14 cellular contexts compared by ENCODE assay signal in genomic region chr19:2282862-2283237, GRCh38. TPM values are rescaled to one million over a fixed set of nuclear protein-coding genes. Genes with fewer than 3 reads are reported as not detected.
DNase-seq lines count a peak whose midpoint lies in the region; ATAC-seq and TF ChIP-seq lines count a peak whose summit lies in the region.
"Had no signal": no experiment of that assay in that cellular context is flagged by ENCODE, and none has a peak within 500 bp of the region (broad histone marks: within the 10 kb centered on the region; RNA-seq: fewer than 3 reads in every experiment).

No MANE protein-coding gene starts in this region.

- no peaks in the 10 kb centered on the region for H3K9me3 Mint-ChIP-seq in central memory CD8-positive, alpha-beta T cell
- H3K9me3 Mint-ChIP-seq in naive B cell (no peaks in the 10 kb centered on the region), type B pancreatic cell (no peaks in the 10 kb centered on the region)

- H3K36me3 Mint-ChIP-seq in central memory CD8-positive, alpha-beta T cell (ENCODE audit: insufficient read depth), result peaks cover 43% of the 10 kb centered on the region
- no peaks in the 10 kb centered on the region for H3K36me3 Mint-ChIP-seq in naive B cell
- no peaks in the 10 kb centered on the region for H3K36me3 Mint-ChIP-seq in type B pancreatic cell

- no peak for DNase-seq in left ventricle myocardium inferior
- no peak for DNase-seq in left cardiac atrium
- DNase-seq in central memory CD8-positive, alpha-beta T cell (ENCODE audit: low spot score in 2 of 2), result no peak
- DNase-seq in naive B cell, result no peak
- DNase-seq in type B pancreatic cell (ENCODE audit: extremely low spot score, unreplicated experiment), result no peak
- no peak for DNase-seq in NCI-H187 treated with DMSO at 0.1 percent for 48 hours (lab: John Stamatoyannopoulos, UW)
- DNase-seq in NCI-H2029 (lab: John Stamatoyannopoulos, UW), result no peak
- DNase-seq: DMS79 treated with DMSO at 0.1 percent for 48 hours; NCI-H2029 treated with DMSO at 0.1 percent for 48 hours; NCI-H774; stimulated activated CD4-positive, alpha-beta T cell treated with anti-CD3 and anti-CD28 coated beads, Interleukin-2, amount 100 ng/mL, for 24 hours; T-helper 9 cell had no signal

- peaks cover 8% of the 10 kb centered on the region for H3K4me1 Mint-ChIP-seq in central memory CD8-positive, alpha-beta T cell
- H3K4me1 Mint-ChIP-seq in naive B cell (peaks cover 20 to 38% (median 35%) of the 10 kb centered on the region in 3 donors), type B pancreatic cell (ENCODE audit: unreplicated experiment) (peaks cover 5% of the 10 kb centered on the region)

- H3K27ac ChIP-seq in left ventricle myocardium inferior (replicated peaks), result no peak overlapping the region

- H3K27me3 Mint-ChIP-seq in central memory CD8-positive, alpha-beta T cell, result no peaks in the 10 kb centered on the region
- H3K27me3 Mint-ChIP-seq in naive B cell, result no peaks in the 10 kb centered on the region
- peaks cover 44% of the 10 kb centered on the region for H3K27me3 Mint-ChIP-seq in type B pancreatic cell

- H3K4me3 ChIP-seq in left ventricle myocardium inferior, result peak overlapping the region; percentile 64

- ATAC-seq in left cardiac atrium (no peak), naive B cell (ENCODE audit: low read depth in 2 of 2) (no peak), HG03571 (IDR thresholded peaks at IDR 0.05; ENCODE audit: unreplicated experiment) (no peak)
- ATAC-seq in central memory CD8-positive, alpha-beta T cell (replicated peaks; ENCODE audit: extremely low read depth, poor library complexity, severe bottlenecking), result no peak

- H3K4me1 ChIP-seq in left ventricle myocardium inferior, result peaks cover 14% of the 10 kb centered on the region

- TF ChIP-seq CTCF in left ventricle myocardium inferior (IDR thresholded peaks at IDR 0.05; ENCODE audit: borderline replicate concordance), result no peak
- no peak for TF ChIP-seq CTCF in type B pancreatic cell (conservative IDR thresholded peaks at IDR 0.05)

- no peaks in the 10 kb centered on the region for H3K36me3 ChIP-seq in left ventricle myocardium inferior
- H3K36me3 ChIP-seq: prostate gland had no signal

- no peaks in the 10 kb centered on the region for H3K9me3 ChIP-seq in left ventricle myocardium inferior (replicated peaks)
- H3K9me3 ChIP-seq: prostate gland had no signal

- peak overlapping the region; percentile 85 for H3K27ac Mint-ChIP-seq in central memory CD8-positive, alpha-beta T cell (ENCODE audit: low read depth)
- peak overlapping the region in 4 of 6 donors; percentile 61 to 89 (median 78) for H3K27ac Mint-ChIP-seq in naive B cell
- H3K27ac Mint-ChIP-seq in type B pancreatic cell, result peak overlapping the region; percentile 28

- H3K27me3 ChIP-seq in left ventricle myocardium inferior (ENCODE audit: low read depth), result peaks cover 44% of the 10 kb centered on the region

- H3K4me3 Mint-ChIP-seq in central memory CD8-positive, alpha-beta T cell, result peak overlapping the region; percentile 77
- H3K4me3 Mint-ChIP-seq in naive B cell, result peak overlapping the region; percentile 66 to 87 (median 81)
- H3K4me3 Mint-ChIP-seq in type B pancreatic cell, result peak overlapping the region; percentile 44

- intact Hi-C loops in left ventricle myocardium inferior (cut with micrococcal nuclease) (no loop called here), left cardiac atrium (cut with DNase I) (no loop called here)

RNA-seq across cellular contexts. Expression of gene PEAK3, which starts 0.9 kb away (rescaled TPM):
- total RNA-seq in left ventricle myocardium inferior, result 0.77 TPM
- 1 to 10 TPM; 1.0 to 2.3 TPM for total RNA-seq in left cardiac atrium
- 1 to 10 TPM in 1 of 6 donors, under 1 TPM in 4, not detected in 1; 0.30 to 1.0 (median 0.49) TPM for polyA plus RNA-seq in naive B cell (ENCODE audit: low read depth in 6 of 6)
- 0.10 TPM in 1 of 2 replicates, not detected in the other for total RNA-seq in type B pancreatic cell (ENCODE audit: low replicate concordance)

RNA-seq across cellular contexts. Expression of gene LINGO3, which starts 25.1 kb away (rescaled TPM):
- total RNA-seq in left ventricle myocardium inferior, result not detected
- not detected for total RNA-seq in left cardiac atrium
- 10 to 100 TPM in 5 of 6 donors, 1 to 10 TPM in 1; 6.4 to 45.0 (median 15.4) TPM for polyA plus RNA-seq in naive B cell (ENCODE audit: low read depth in 6 of 6)
- total RNA-seq in type B pancreatic cell (ENCODE audit: low replicate concordance), result not detected in 2 replicates

RNA-seq across cellular contexts. Expression of gene JSRP1, which starts 26.6 kb away (rescaled TPM):
- total RNA-seq in left ventricle myocardium inferior (0.36 TPM), left cardiac atrium (under 1 TPM in 1 of 2 donors, not detected in 1; 0.27 TPM), type B pancreatic cell (ENCODE audit: low replicate concordance) (0.72 TPM in 1 of 2 replicates, not detected in the other)
- under 1 TPM in 3 of 6 donors, not detected in 3; 0.41 to 0.87 (median 0.53) TPM for polyA plus RNA-seq in naive B cell (ENCODE audit: low read depth in 6 of 6)

RNA-seq across cellular contexts. Expression of gene AMH, which starts 33.7 kb away (rescaled TPM):
- total RNA-seq in left ventricle myocardium inferior (1.1 TPM), left cardiac atrium (1 to 10 TPM in 1 of 2 donors, under 1 TPM in 1; 0.80 to 1.6 TPM), type B pancreatic cell (ENCODE audit: low replicate concordance) (13.8 and 49.5 TPM in 2 replicates)
- not detected for polyA plus RNA-seq in naive B cell (ENCODE audit: low read depth in 6 of 6)

RNA-seq across cellular contexts. Expression of gene LSM7, which starts 45.5 kb away (rescaled TPM):
- 41.1 TPM for total RNA-seq in left ventricle myocardium inferior
- total RNA-seq in left cardiac atrium, result 10 to 100 TPM; 43.6 to 47.7 TPM
- polyA plus RNA-seq in naive B cell (ENCODE audit: low read depth in 6 of 6), result 100 to 1,000 TPM; 275 to 337 (median 314) TPM
- total RNA-seq in type B pancreatic cell (ENCODE audit: low replicate concordance), result 125 and 134 TPM in 2 replicates

Comparison
In these comparisons a context has a peak if more than half of its experiments do, and no peak if none do; other contexts are left out.
1. H3K27ac Mint-ChIP-seq: peak in every context shown above with its lines; median percentile 85 in central memory CD8-positive, alpha-beta T cell; 78 in naive B cell; 28 in type B pancreatic cell.